In the genomic region with DNA sequence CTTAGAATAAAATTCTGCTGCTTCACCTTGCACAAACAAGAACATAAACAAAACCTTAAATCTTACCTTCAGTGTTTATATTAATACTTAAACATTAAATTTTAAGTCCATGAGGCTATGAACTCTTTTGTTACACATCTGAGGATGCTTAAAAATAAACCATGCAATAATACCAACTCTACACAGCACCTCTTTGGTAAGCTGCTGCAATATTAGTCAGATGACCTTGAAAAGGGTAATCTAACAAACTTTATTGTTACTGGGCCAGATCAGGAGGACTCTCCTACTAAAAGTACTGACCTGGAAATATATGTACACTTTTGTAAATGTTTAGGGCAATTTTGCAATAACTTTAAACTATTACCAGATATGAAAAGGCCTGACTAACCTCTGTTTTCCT, we compare ENCODE assay signal across 1 cellular context.
TF ChIP-seq lines count a peak whose summit lies in the region.

No MANE protein-coding gene starts in this region.

TF ChIP-seq in GM23338, 12 proteins besides CTCF, POLR2A, EP300 and RAD21 (continued from another document):
- TF ChIP-seq, protein P1, sequence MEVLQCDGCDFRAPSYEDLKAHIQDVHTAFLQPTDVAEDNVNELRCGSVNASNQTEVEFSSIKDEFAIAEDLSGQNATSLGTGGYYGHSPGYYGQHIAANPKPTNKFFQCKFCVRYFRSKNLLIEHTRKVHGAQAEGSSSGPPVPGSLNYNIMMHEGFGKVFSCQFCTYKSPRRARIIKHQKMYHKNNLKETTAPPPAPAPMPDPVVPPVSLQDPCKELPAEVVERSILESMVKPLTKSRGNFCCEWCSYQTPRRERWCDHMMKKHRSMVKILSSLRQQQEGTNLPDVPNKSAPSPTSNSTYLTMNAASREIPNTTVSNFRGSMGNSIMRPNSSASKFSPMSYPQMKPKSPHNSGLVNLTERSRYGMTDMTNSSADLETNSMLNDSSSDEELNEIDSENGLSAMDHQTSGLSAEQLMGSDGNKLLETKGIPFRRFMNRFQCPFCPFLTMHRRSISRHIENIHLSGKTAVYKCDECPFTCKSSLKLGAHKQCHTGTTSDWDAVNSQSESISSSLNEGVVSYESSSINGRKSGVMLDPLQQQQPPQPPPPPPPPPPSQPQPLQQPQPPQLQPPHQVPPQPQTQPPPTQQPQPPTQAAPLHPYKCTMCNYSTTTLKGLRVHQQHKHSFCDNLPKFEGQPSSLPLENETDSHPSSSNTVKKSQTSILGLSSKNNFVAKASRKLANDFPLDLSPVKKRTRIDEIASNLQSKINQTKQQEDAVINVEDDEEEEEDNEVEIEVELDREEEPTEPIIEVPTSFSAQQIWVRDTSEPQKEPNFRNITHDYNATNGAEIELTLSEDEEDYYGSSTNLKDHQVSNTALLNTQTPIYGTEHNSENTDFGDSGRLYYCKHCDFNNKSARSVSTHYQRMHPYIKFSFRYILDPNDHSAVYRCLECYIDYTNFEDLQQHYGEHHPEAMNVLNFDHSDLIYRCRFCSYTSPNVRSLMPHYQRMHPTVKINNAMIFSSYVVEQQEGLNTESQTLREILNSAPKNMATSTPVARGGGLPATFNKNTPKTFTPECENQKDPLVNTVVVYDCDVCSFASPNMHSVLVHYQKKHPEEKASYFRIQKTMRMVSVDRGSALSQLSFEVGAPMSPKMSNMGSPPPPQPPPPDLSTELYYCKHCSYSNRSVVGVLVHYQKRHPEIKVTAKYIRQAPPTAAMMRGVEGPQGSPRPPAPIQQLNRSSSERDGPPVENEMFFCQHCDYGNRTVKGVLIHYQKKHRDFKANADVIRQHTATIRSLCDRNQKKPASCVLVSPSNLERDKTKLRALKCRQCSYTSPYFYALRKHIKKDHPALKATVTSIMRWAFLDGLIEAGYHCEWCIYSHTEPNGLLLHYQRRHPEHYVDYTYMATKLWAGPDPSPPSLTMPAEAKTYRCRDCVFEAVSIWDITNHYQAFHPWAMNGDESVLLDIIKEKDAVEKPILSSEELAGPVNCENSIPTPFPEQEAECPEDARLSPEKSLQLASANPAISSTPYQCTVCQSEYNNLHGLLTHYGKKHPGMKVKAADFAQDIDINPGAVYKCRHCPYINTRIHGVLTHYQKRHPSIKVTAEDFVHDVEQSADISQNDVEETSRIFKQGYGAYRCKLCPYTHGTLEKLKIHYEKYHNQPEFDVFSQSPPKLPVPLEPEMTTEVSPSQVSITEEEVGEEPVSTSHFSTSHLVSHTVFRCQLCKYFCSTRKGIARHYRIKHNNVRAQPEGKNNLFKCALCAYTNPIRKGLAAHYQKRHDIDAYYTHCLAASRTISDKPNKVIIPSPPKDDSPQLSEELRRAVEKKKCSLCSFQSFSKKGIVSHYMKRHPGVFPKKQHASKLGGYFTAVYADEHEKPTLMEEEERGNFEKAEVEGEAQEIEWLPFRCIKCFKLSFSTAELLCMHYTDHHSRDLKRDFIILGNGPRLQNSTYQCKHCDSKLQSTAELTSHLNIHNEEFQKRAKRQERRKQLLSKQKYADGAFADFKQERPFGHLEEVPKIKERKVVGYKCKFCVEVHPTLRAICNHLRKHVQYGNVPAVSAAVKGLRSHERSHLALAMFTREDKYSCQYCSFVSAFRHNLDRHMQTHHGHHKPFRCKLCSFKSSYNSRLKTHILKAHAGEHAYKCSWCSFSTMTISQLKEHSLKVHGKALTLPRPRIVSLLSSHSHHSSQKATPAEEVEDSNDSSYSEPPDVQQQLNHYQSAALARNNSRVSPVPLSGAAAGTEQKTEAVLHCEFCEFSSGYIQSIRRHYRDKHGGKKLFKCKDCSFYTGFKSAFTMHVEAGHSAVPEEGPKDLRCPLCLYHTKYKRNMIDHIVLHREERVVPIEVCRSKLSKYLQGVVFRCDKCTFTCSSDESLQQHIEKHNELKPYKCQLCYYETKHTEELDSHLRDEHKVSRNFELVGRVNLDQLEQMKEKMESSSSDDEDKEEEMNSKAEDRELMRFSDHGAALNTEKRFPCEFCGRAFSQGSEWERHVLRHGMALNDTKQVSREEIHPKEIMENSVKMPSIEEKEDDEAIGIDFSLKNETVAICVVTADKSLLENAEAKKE (CRISPR knock-in tag; IDR thresholded peaks at IDR 0.05), result no peak
